22 cellular contexts compared by ENCODE assay signal in genomic region chr11:16393335-16393734, GRCh38. TPM values are rescaled to one million over a fixed set of nuclear protein-coding genes. Genes with fewer than 3 reads are reported as not detected.
"Had no signal": no experiment of that assay in that cellular context is flagged by ENCODE, and none has a peak within 500 bp of the region (broad histone marks: within the 10 kb centered on the region; RNA-seq: fewer than 3 reads in every experiment).

No MANE protein-coding gene starts in this region.

- H3K9me3 ChIP-seq: lower lobe of right lung, psoas muscle, right lobe of liver, stomach, testis, thyroid gland, transverse colon, upper lobe of left lung, vagina had no signal

- H3K4me1 ChIP-seq: lower lobe of right lung, parathyroid adenoma, testis, transverse colon, upper lobe of left lung, vagina had no signal

- H3K9ac ChIP-seq: parathyroid adenoma had no signal

- H3K36me3 ChIP-seq: lower lobe of right lung, right lobe of liver, stomach, thyroid gland, transverse colon, upper lobe of left lung, vagina had no signal

- H3K27ac ChIP-seq: lower lobe of right lung, parathyroid adenoma, right lobe of liver, stomach, testis, thyroid gland, transverse colon, upper lobe of left lung, vagina had no signal

- DNase-seq: islet precursor cell; left ventricle myocardium superior; lower lobe of right lung; mammary epithelial cell; mesenchymal stem cell; naive thymus-derived CD8-positive, alpha-beta T cell; nucleus accumbens; psoas muscle; right lobe of liver; stimulated activated CD4-positive, alpha-beta T cell treated with anti-CD3 and anti-CD28 coated beads, Interleukin-1b, Interleukin-23, amount 100 ng/mL, for 48 hours; stimulated activated CD4-positive, alpha-beta T cell treated with anti-CD3 and anti-CD28 coated beads, Interleukin-2, amount 100 ng/mL, for 48 hours; stimulated activated CD4-positive, alpha-beta T cell treated with anti-CD3 and anti-CD28 coated beads, Interleukin-4, amount 100 ng/mL, for 4 hours; stimulated activated CD8-positive, alpha-beta memory T cell treated with anti-CD3 and anti-CD28 coated beads, Interleukin-4, amount 100 ng/mL, for 48 hours; stimulated activated naive CD8-positive, alpha-beta T cell treated with anti-CD3 and anti-CD28 coated beads, Interleukin-15, Interleukin-2, amounts not matched to agents 100 U/mL and 50 U/mL, for 24 hours; stomach; testis; thyroid gland; transverse colon; upper lobe of left lung had no signal

- H3K4me3 ChIP-seq: lower lobe of right lung, psoas muscle, right lobe of liver, smooth muscle cell, stomach, testis, thyroid gland, transverse colon, upper lobe of left lung, vagina had no signal

- H3K27me3 ChIP-seq: right lobe of liver, stomach, testis, thyroid gland, transverse colon, upper lobe of left lung, vagina had no signal

RNA-seq across cellular contexts. Expression of gene SOX6, which starts 37.0 kb away (rescaled TPM):
- total RNA-seq: naive thymus-derived CD8-positive, alpha-beta T cell had no signal
